19 cellular contexts compared by ENCODE assay signal in the genomic region with DNA sequence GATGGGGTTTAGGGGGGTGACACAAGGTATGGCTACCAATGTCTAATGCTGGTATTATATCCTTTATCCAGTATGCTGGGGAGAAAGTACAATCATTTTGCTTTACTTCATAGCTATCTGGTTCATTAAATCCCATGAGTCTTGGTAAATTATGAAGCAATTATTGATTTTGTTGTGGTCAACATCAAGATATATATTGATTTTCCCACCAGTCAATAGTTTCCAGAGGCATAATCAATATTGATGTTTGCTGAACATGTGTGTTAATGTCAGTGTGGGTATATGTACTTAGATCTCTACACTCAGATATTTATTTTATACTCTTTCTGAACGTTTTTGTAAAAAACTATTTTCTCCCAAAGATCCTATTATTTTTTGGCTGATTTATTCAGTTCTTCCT.
DNase-seq lines count a peak whose midpoint lies in the region; ATAC-seq, FAIRE-seq and TF ChIP-seq lines count a peak whose summit lies in the region.
"Had no signal": no experiment of that assay in that cellular context is flagged by ENCODE, and none has a peak within 500 bp of the region (broad histone marks: within the 10 kb centered on the region; RNA-seq: fewer than 3 reads in every experiment).

No MANE protein-coding gene starts in this region.

- no peaks in the 10 kb centered on the region for H4K20me1 ChIP-seq in HepG2 (ENCODE audit: insufficient read depth, low read length)
- H4K20me1 ChIP-seq: BLaER1 had no signal

- no peaks in the 10 kb centered on the region for H3K9me3 ChIP-seq in HepG2 (ENCODE audit: low read length)
- H3K9me3 ChIP-seq in right lobe of liver = no peaks in the 10 kb centered on the region
- H3K9me3 ChIP-seq in liver (ENCODE audit: control insufficient read depth in 4 of 4, low read length in 3 of 4) = peaks cover 0 to 1% (median under 1%) of the 10 kb centered on the region in 4 donors
- H3K9me3 ChIP-seq in mucosa of descending colon = peaks cover under 1% of the 10 kb centered on the region
- H3K9me3 ChIP-seq: BLaER1, HAP-1 had no signal

- no peak overlapping the region for H3K4me2 ChIP-seq in HepG2 (ENCODE audit: low read depth, low read length)
- H3K4me2 ChIP-seq: BLaER1 had no signal

- CTCF ChIA-PET in HepG2 (lab: Yijun Ruan, JAX; ENCODE audit: low intra/inter-chr PET ratio, low total read pairs) = no interaction called here

- POLR2A ChIA-PET in HepG2 (lab: Yijun Ruan, JAX) = no interaction called here

- TF ChIP-seq RAD21 in HepG2 (CRISPR knock-in tag; IDR thresholded peaks at IDR 0.05) (no peak), liver (IDR thresholded peaks at IDR 0.05) (no peak)

- no peaks in the 10 kb centered on the region for H3K79me2 ChIP-seq in HepG2 (ENCODE audit: insufficient read depth, low read length)

- in situ Hi-C loops in HepG2 (cut with HindIII; ENCODE audit: extremely low pct_ligation_motif_present, low pct_unique_long_range_greater_than_20kb) = no loop called here

- H2AFZ ChIP-seq in HepG2 (ENCODE audit: low read length) = no peak overlapping the region

- DNase-seq in HepG2 (ENCODE audit: low spot score) = no peak
- no peak for DNase-seq in right lobe of liver
- DNase-seq in D721Med (ENCODE audit: insufficient read length, low spot score) = no peak
- no peak for DNase-seq in NCI-H774 (lab: John Stamatoyannopoulos, UW)
- no peak for DNase-seq in mucosa of descending colon
- DNase-seq: Calu3; CD4-positive, alpha-beta T cell; COR-L47; DMS153; DND-41; GOT3; HFFc6 had no signal

- intact Hi-C loops in HepG2 (cut with micrococcal nuclease; ENCODE audit: unreplicated experiment) (no loop called here), right lobe of liver (cut with DNase I) (no loop called here), mucosa of descending colon (cut with DNase I, micrococcal nuclease) (no loop called here)

- H3K4me3 ChIP-seq in HepG2 (replicated peaks in 1 of 3; ENCODE audit: insufficient read depth in 1 of 3, low read depth in 2 of 3, low read length in 3 of 3) = no peak overlapping the region
- no peak overlapping the region for H3K4me3 ChIP-seq in right lobe of liver
- H3K4me3 ChIP-seq in liver (ENCODE audit: low read depth in 1 of 3, low read length in 3 of 3) = no peak overlapping the region
- H3K4me3 ChIP-seq in mucosa of descending colon = no peak overlapping the region
- H3K4me3 ChIP-seq: BLaER1, HAP-1 had no signal

- H3K9ac ChIP-seq in HepG2 (ENCODE audit: insufficient read depth, low read depth, low read length) (no peak overlapping the region), liver (ENCODE audit: low read depth in 1 of 2, low read length in 2 of 2) (no peak overlapping the region)
- H3K9ac ChIP-seq: BLaER1 had no signal

- no peak for ATAC-seq in HepG2
- no peak for ATAC-seq in right lobe of liver
- no peak for ATAC-seq in mucosa of descending colon

- H3K27me3 ChIP-seq in HepG2 (ENCODE audit: control insufficient read depth in 1 of 2, insufficient read depth in 2 of 2, low read length in 2 of 2) = no peaks in the 10 kb centered on the region
- no peaks in the 10 kb centered on the region for H3K27me3 ChIP-seq in right lobe of liver
- no peaks in the 10 kb centered on the region for H3K27me3 ChIP-seq in liver (ENCODE audit: control insufficient read depth in 4 of 4, insufficient read depth in 4 of 4, low read length in 3 of 4)
- H3K27me3 ChIP-seq: BLaER1 had no signal

- H3K27ac ChIP-seq in HepG2 (ENCODE audit: extremely low read length, insufficient read depth, low read length) (no peak overlapping the region), right lobe of liver (no peak overlapping the region), liver (ENCODE audit: low read depth in 1 of 2, low read length in 2 of 2) (no peak overlapping the region)
- H3K27ac ChIP-seq: BLaER1, C4-2B had no signal

- H3K4me1 ChIP-seq in HepG2 (ENCODE audit: insufficient read depth, low read length) (no peaks in the 10 kb centered on the region), right lobe of liver (no peaks in the 10 kb centered on the region), liver (ENCODE audit: control insufficient read depth in 4 of 4, insufficient read depth in 4 of 4, low read length in 3 of 4) (no peaks in the 10 kb centered on the region), mucosa of descending colon (ENCODE audit: low read depth) (no peaks in the 10 kb centered on the region)
- H3K4me1 ChIP-seq: BLaER1, HAP-1 had no signal

- H3K36me3 ChIP-seq in HepG2 (replicated peaks in 1 of 2; ENCODE audit: control insufficient read depth in 1 of 2, insufficient read depth in 2 of 2, low read length in 2 of 2) (no peaks in the 10 kb centered on the region), right lobe of liver (no peaks in the 10 kb centered on the region), liver (ENCODE audit: control insufficient read depth in 4 of 4, insufficient read depth in 3 of 4, low read depth in 1 of 4, low read length in 3 of 4) (no peaks in the 10 kb centered on the region), mucosa of descending colon (ENCODE audit: low read depth) (no peaks in the 10 kb centered on the region)
- H3K36me3 ChIP-seq: BLaER1, HAP-1 had no signal

- WGBS in HepG2 (ENCODE audit: low lambda C conversion rate) = 30% methylated on average over 1 of the region's 1 CpG
- WGBS in right lobe of liver (ENCODE audit: insufficient coverage, low coverage, low lambda C conversion rate, missing lambda C conversion rate) = 24% methylated on average over 1 of the region's 1 CpG
- 28% methylated on average over 1 of the region's 1 CpG for WGBS in liver

- TF ChIP-seq CTCF in HepG2 (CRISPR knock-in tag; IDR thresholded peaks at IDR 0.05) (no peak), right lobe of liver (IDR thresholded peaks at IDR 0.05) (no peak), D721Med (IDR thresholded peaks at IDR 0.05; ENCODE audit: insufficient read depth, missing control alignments) (no peak), liver (IDR thresholded peaks at IDR 0.05; ENCODE audit: low read depth, low read length, missing input control) (no peak), mucosa of descending colon (IDR thresholded peaks at IDR 0.05) (no peak)

- no peak for TF ChIP-seq POLR2A in HepG2 (IDR thresholded peaks at IDR 0.05; ENCODE audit: insufficient read depth in 1 of 2, low read depth in 2 of 2, low read length in 2 of 2)
- TF ChIP-seq POLR2A in right lobe of liver (IDR thresholded peaks at IDR 0.05) = no peak

- FAIRE-seq in HepG2 (lab: Jason Lieb, UNC) (no peak), D721Med (lab: Jason Lieb, UNC) (peak; percentile 41)
- FAIRE-seq: G401.6, GM12892, H54 had no signal

- no TSS peak for BruUV-seq in HepG2 (replicated peaks; lab: Mats Ljungman, UMichigan)

- TF ChIP-seq EP300 in HepG2 (IDR thresholded peaks at IDR 0.05; ENCODE audit: low read depth in 2 of 2, low read length in 2 of 2) = no peak
- TF ChIP-seq EP300 in HepG2 (CRISPR knock-in tag; IDR thresholded peaks at IDR 0.05; ENCODE audit: borderline replicate concordance) = no peak

TF ChIP-seq in HepG2, 621 proteins besides CTCF, POLR2A, EP300 and RAD21 (continues in another document):
- TF ChIP-seq, protein P1, sequence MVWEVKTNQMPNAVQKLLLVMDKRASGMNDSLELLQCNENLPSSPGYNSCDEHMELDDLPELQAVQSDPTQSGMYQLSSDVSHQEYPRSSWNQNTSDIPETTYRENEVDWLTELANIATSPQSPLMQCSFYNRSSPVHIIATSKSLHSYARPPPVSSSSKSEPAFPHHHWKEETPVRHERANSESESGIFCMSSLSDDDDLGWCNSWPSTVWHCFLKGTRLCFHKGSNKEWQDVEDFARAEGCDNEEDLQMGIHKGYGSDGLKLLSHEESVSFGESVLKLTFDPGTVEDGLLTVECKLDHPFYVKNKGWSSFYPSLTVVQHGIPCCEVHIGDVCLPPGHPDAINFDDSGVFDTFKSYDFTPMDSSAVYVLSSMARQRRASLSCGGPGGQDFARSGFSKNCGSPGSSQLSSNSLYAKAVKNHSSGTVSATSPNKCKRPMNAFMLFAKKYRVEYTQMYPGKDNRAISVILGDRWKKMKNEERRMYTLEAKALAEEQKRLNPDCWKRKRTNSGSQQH (CRISPR knock-in tag; IDR thresholded peaks at IDR 0.05; ENCODE audit: low read depth) = no peak
- TF ChIP-seq KAT2B (IDR thresholded peaks at IDR 0.05; ENCODE audit: borderline replicate concordance, low read depth, low read length) (peak; percentile 94), CHCHD3 (CRISPR knock-in tag; IDR thresholded peaks at IDR 0.05) (no peak), CEBPG (CRISPR knock-in tag; IDR thresholded peaks at IDR 0.05) (no peak)

TF ChIP-seq in liver, 16 proteins besides CTCF, POLR2A, EP300 and RAD21:
- peak; percentile 10 for TF ChIP-seq HNF4G (IDR thresholded peaks at IDR 0.05)
- TF ChIP-seq HNF4A (conservative IDR thresholded peaks at IDR 0.05) = no peak
